ENCODE assay signal across 13 cellular contexts in the genomic region with DNA sequence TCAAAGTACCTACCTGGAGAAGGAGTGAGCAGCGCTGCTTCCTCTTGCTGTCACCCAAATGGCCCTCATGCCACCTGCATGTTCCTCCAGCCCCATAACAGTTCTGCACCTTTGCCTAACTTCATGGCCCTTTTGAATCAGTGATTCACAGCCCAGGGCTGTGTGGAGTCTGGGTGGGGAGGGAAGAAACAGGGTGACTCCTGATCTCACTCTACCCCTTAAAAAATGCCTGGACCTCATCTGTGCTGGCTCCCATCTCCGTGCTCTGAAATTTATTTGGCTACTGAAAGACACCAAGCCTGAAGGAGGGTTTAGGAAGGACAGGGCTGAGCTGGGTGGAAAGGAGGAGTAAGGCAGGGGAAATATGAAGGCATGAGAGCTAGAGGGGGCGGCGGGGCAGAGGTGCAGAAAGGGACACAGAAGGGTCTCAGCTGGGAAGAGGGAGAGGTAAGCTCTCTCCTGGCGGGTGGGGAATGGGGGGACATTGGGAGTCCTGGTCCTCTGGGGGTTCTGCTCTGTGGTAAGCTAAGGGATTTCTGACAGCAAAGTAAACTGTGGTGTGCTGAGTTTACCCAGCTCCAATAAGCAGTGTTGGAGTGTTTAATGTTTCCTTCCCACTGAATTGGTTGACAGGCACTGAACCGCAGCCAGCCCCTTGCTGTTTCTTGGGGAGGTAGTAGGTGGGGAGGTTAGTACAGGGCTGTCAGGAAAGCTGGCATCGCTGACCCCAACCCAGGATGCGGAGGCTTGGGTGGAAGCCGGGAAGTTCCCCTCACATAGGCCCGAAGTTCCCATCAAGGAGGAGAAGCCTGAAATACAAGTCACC.
DNase-seq lines count a peak whose midpoint lies in the region; ATAC-seq and TF ChIP-seq lines count a peak whose summit lies in the region.
"Had no signal": no experiment of that assay in that cellular context is flagged by ENCODE, and none has a peak within 500 bp of the region (broad histone marks: within the 10 kb centered on the region; RNA-seq: fewer than 3 reads in every experiment).

No MANE protein-coding gene starts in this region.

- ATAC-seq in natural killer cell treated with Interleukin-12 subunit alpha and Interleukin-12 subunit beta and Interleukin-15 and Interleukin-18, amount 100 ng/mL, for 72 hours: no peak
- ATAC-seq in natural killer cell: no peak
- ATAC-seq in omental fat pad (ENCODE audit: low FRiP score): peak; percentile 38
- no peak for ATAC-seq in activated CD8-positive, alpha-beta T cell treated with anti-CD3 and anti-CD28 coated beads, Interleukin-2, amount 10 ng/mL, durations not matched to agents 7 days and 5 days

- H3K27me3 ChIP-seq in Peyer's patch: no peaks in the 10 kb centered on the region

- H3K36me3 Mint-ChIP-seq in natural killer cell treated with Interleukin-12 subunit alpha and Interleukin-12 subunit beta and Interleukin-15 and Interleukin-18, amount 100 ng/mL, for 72 hours: no peaks in the 10 kb centered on the region
- H3K36me3 Mint-ChIP-seq in natural killer cell: no peaks in the 10 kb centered on the region
- H3K36me3 Mint-ChIP-seq in activated CD8-positive, alpha-beta T cell treated with anti-CD3 and anti-CD28 coated beads, Interleukin-2, amount 10 ng/mL, durations not matched to agents 7 days and 5 days (ENCODE audit: low read depth): no peaks in the 10 kb centered on the region

- H3K4me3 ChIP-seq in fibroblast of the aortic adventitia (ENCODE audit: low read depth, low read length) (peak overlapping the region; percentile 31), Peyer's patch (no peak overlapping the region)
- H3K4me3 ChIP-seq: PC-9 had no signal

- CTCF ChIA-PET in activated CD8-positive, alpha-beta T cell treated with anti-CD3 and anti-CD28 coated beads, Interleukin-2, amount 10 ng/mL, durations not matched to agents 7 days and 5 days (lab: Charles Lee): no interaction called here

- no peaks in the 10 kb centered on the region for H3K9me3 ChIP-seq in Peyer's patch

- POLR2A ChIA-PET in activated CD8-positive, alpha-beta T cell treated with anti-CD3 and anti-CD28 coated beads, Interleukin-2, amount 10 ng/mL, durations not matched to agents 7 days and 5 days (lab: Charles Lee): no interaction called here

- no peak overlapping the region for H3K4me3 Mint-ChIP-seq in natural killer cell treated with Interleukin-12 subunit alpha and Interleukin-12 subunit beta and Interleukin-15 and Interleukin-18, amount 100 ng/mL, for 72 hours
- H3K4me3 Mint-ChIP-seq in natural killer cell: no peak overlapping the region
- H3K4me3 Mint-ChIP-seq in activated CD8-positive, alpha-beta T cell treated with anti-CD3 and anti-CD28 coated beads, Interleukin-2, amount 10 ng/mL, durations not matched to agents 7 days and 5 days: no peak overlapping the region
- H3K4me3 Mint-ChIP-seq: activated CD4-positive, alpha-beta memory T cell treated with anti-CD3 and anti-CD28 coated beads, Interleukin-2, amount 10 ng/mL, durations not matched to agents 7 days and 5 days had no signal

- peaks cover 17 to 23% of the 10 kb centered on the region in 2 donors for H3K27me3 Mint-ChIP-seq in natural killer cell treated with Interleukin-12 subunit alpha and Interleukin-12 subunit beta and Interleukin-15 and Interleukin-18, amount 100 ng/mL, for 72 hours
- H3K27me3 Mint-ChIP-seq in natural killer cell (ENCODE audit: low read depth in 2 of 2): peaks cover 8 to 20% of the 10 kb centered on the region in 2 donors
- peaks cover 22% of the 10 kb centered on the region for H3K27me3 Mint-ChIP-seq in activated CD8-positive, alpha-beta T cell treated with anti-CD3 and anti-CD28 coated beads, Interleukin-2, amount 10 ng/mL, durations not matched to agents 7 days and 5 days (ENCODE audit: low read depth)

- peak; percentile 56 for DNase-seq in natural killer cell treated with Interleukin-12 subunit alpha and Interleukin-12 subunit beta and Interleukin-15 and Interleukin-18, amount 100 ng/mL, for 72 hours (ENCODE audit: low spot score)
- DNase-seq in natural killer cell (no peak), fibroblast of the aortic adventitia (ENCODE audit: low read depth) (peak; percentile 79), omental fat pad (ENCODE audit: low spot score) (no peak), NCI-H1694 (lab: John Stamatoyannopoulos, UW) (no peak), Peyer's patch (no peak)
- DNase-seq in stimulated activated CD4-positive, alpha-beta T cell treated with anti-CD3 and anti-CD28 coated beads, Interleukin-2, amount 100 ng/mL, for 48 hours: no peak
- DNase-seq in activated CD8-positive, alpha-beta T cell treated with anti-CD3 and anti-CD28 coated beads, Interleukin-2, amount 10 ng/mL, durations not matched to agents 7 days and 5 days: no peak
- DNase-seq: activated CD4-positive, alpha-beta memory T cell treated with anti-CD3 and anti-CD28 coated beads, Interleukin-2, amount 10 ng/mL, durations not matched to agents 7 days and 5 days; activated gamma-delta T cell; H9; stimulated activated CD8-positive, alpha-beta memory T cell treated with anti-CD3 and anti-CD28 coated beads, Interleukin-4, amount 100 ng/mL, for 48 hours had no signal

- H3K4me1 ChIP-seq in Peyer's patch: peaks cover 0 to 26% (median 0%) of the 10 kb centered on the region in 4 donors

- TF ChIP-seq CTCF in natural killer cell (IDR thresholded peaks at IDR 0.05) (no peak), fibroblast of the aortic adventitia (IDR thresholded peaks at IDR 0.05; ENCODE audit: insufficient read depth, low read length) (no peak), omental fat pad (IDR thresholded peaks at IDR 0.05) (no peak), Peyer's patch (IDR thresholded peaks at IDR 0.05) (no peak)

- no peaks in the 10 kb centered on the region for H3K4me1 Mint-ChIP-seq in natural killer cell treated with Interleukin-12 subunit alpha and Interleukin-12 subunit beta and Interleukin-15 and Interleukin-18, amount 100 ng/mL, for 72 hours (ENCODE audit: low read depth in 2 of 2)
- no peaks in the 10 kb centered on the region for H3K4me1 Mint-ChIP-seq in natural killer cell
- H3K4me1 Mint-ChIP-seq in activated CD8-positive, alpha-beta T cell treated with anti-CD3 and anti-CD28 coated beads, Interleukin-2, amount 10 ng/mL, durations not matched to agents 7 days and 5 days (ENCODE audit: low read depth): no peaks in the 10 kb centered on the region
- H3K4me1 Mint-ChIP-seq: activated CD4-positive, alpha-beta memory T cell treated with anti-CD3 and anti-CD28 coated beads, Interleukin-2, amount 10 ng/mL, durations not matched to agents 7 days and 5 days had no signal

- no peak for TF ChIP-seq POLR2A in Peyer's patch (IDR thresholded peaks at IDR 0.05)

- intact Hi-C loops in natural killer cell (cut with micrococcal nuclease): no loop called here

- H3K27ac Mint-ChIP-seq in natural killer cell treated with Interleukin-12 subunit alpha and Interleukin-12 subunit beta and Interleukin-15 and Interleukin-18, amount 100 ng/mL, for 72 hours: no peak overlapping the region
- no peak overlapping the region for H3K27ac Mint-ChIP-seq in natural killer cell
- no peak overlapping the region for H3K27ac Mint-ChIP-seq in activated CD8-positive, alpha-beta T cell treated with anti-CD3 and anti-CD28 coated beads, Interleukin-2, amount 10 ng/mL, durations not matched to agents 7 days and 5 days
- H3K27ac Mint-ChIP-seq: activated CD4-positive, alpha-beta memory T cell treated with anti-CD3 and anti-CD28 coated beads, Interleukin-2, amount 10 ng/mL, durations not matched to agents 7 days and 5 days had no signal

- H3K9me3 Mint-ChIP-seq in natural killer cell treated with Interleukin-12 subunit alpha and Interleukin-12 subunit beta and Interleukin-15 and Interleukin-18, amount 100 ng/mL, for 72 hours: no peaks in the 10 kb centered on the region
- H3K9me3 Mint-ChIP-seq in natural killer cell: no peaks in the 10 kb centered on the region
- H3K9me3 Mint-ChIP-seq in activated CD8-positive, alpha-beta T cell treated with anti-CD3 and anti-CD28 coated beads, Interleukin-2, amount 10 ng/mL, durations not matched to agents 7 days and 5 days (ENCODE audit: insufficient read depth): no peaks in the 10 kb centered on the region
- H3K9me3 Mint-ChIP-seq: activated CD4-positive, alpha-beta memory T cell treated with anti-CD3 and anti-CD28 coated beads, Interleukin-2, amount 10 ng/mL, durations not matched to agents 7 days and 5 days had no signal

- no peaks in the 10 kb centered on the region for H3K36me3 ChIP-seq in Peyer's patch

- H3K27ac ChIP-seq in Peyer's patch: peak overlapping the region in 2 of 4 donors; percentile 19 to 63
- H3K27ac ChIP-seq: PC-9 had no signal

Comparison
In these comparisons a context has a peak if more than half of its experiments do, and no peak if none do; other contexts are left out.
1. DNase-seq: peak in natural killer cell treated with Interleukin-12 subunit alpha and Interleukin-12 subunit beta and Interleukin-15 and Interleukin-18, amount 100 ng/mL, for 72 hours (single experiment) and fibroblast of the aortic adventitia (single experiment); none in natural killer cell (single experiment), omental fat pad (single experiment), NCI-H1694 (single experiment), stimulated activated CD4-positive, alpha-beta T cell treated with anti-CD3 and anti-CD28 coated beads, Interleukin-2, amount 100 ng/mL, for 48 hours (0 of 2), activated CD8-positive, alpha-beta T cell treated with anti-CD3 and anti-CD28 coated beads, Interleukin-2, amount 10 ng/mL, durations not matched to agents 7 days and 5 days (single experiment) and Peyer's patch (0 of 3).